ENCODE assay signal across 23 cellular contexts in genomic region chr22:48340727-48341709, GRCh38.
DNase-seq lines count a peak whose midpoint lies in the region; ATAC-seq and TF ChIP-seq lines count a peak whose summit lies in the region.
"Had no signal": no experiment of that assay in that cellular context is flagged by ENCODE, and none has a peak within 500 bp of the region (broad histone marks: within the 10 kb centered on the region; RNA-seq: fewer than 3 reads in every experiment).

No MANE protein-coding gene starts in this region.

- H3K9me3 Mint-ChIP-seq in stimulated activated naive CD8-positive, alpha-beta T cell treated with anti-CD3 and anti-CD28 coated beads, Interleukin-15, amount 100 ng/mL, for 72 hours: no peaks in the 10 kb centered on the region
- H3K9me3 Mint-ChIP-seq in glutamatergic neuron (ENCODE audit: unreplicated experiment) (peaks cover 21% of the 10 kb centered on the region), nephron progenitor cell (no peaks in the 10 kb centered on the region)
- H3K9me3 Mint-ChIP-seq: CD8-positive, alpha-beta memory T cell had no signal

- no peaks in the 10 kb centered on the region for H3K4me1 Mint-ChIP-seq in stimulated activated naive CD8-positive, alpha-beta T cell treated with anti-CD3 and anti-CD28 coated beads, Interleukin-15, amount 100 ng/mL, for 72 hours
- H3K4me1 Mint-ChIP-seq in glutamatergic neuron (ENCODE audit: low read depth, unreplicated experiment): peaks cover 6% of the 10 kb centered on the region
- H3K4me1 Mint-ChIP-seq in nephron progenitor cell: peaks cover 15% of the 10 kb centered on the region
- H3K4me1 Mint-ChIP-seq: activated CD4-positive, alpha-beta T cell treated with anti-CD3 and anti-CD28 coated beads for 36 hours; CD8-positive, alpha-beta memory T cell had no signal

- no peak for ATAC-seq in stimulated activated naive CD8-positive, alpha-beta T cell treated with anti-CD3 and anti-CD28 coated beads, Interleukin-15, amount 100 ng/mL, for 72 hours
- ATAC-seq in stimulated activated naive CD8-positive, alpha-beta T cell treated with anti-CD3 and anti-CD28 coated beads, Interleukin-15, Interleukin-2, amounts not matched to agents 100 U/mL and 50 U/mL, for 24 hours: no peak
- ATAC-seq in GM21576 (IDR thresholded peaks at IDR 0.05; ENCODE audit: unreplicated experiment) (no peak), HG02981 (IDR thresholded peaks at IDR 0.05; ENCODE audit: unreplicated experiment) (no peak)
- ATAC-seq: A549; activated CD4-positive, alpha-beta T cell treated with anti-CD3 and anti-CD28 coated beads for 36 hours; naive thymus-derived CD4-positive, alpha-beta T cell; Right ventricle myocardium inferior had no signal

- DNase-seq in stimulated activated naive CD8-positive, alpha-beta T cell treated with anti-CD3 and anti-CD28 coated beads, Interleukin-15, amount 100 ng/mL, for 72 hours: no peak
- no peak for DNase-seq in stimulated activated naive CD8-positive, alpha-beta T cell treated with anti-CD3 and anti-CD28 coated beads, Interleukin-15, Interleukin-2, amounts not matched to agents 100 U/mL and 50 U/mL, for 24 hours
- DNase-seq in glutamatergic neuron (no peak), nephron progenitor cell (no peak), DMS53 treated with DMSO at 0.1 percent for 48 hours (lab: John Stamatoyannopoulos, UW; ENCODE audit: unreplicated experiment) (no peak), NCI-H1436 (lab: John Stamatoyannopoulos, UW) (no peak)
- DNase-seq: activated CD4-positive, alpha-beta T cell treated with anti-CD3 and anti-CD28 coated beads for 36 hours; activated T-cell treated with anti-CD3 and anti-CD28 coated beads for 4 hours; AML-193; CD8-positive, alpha-beta memory T cell; effector CD4-positive, alpha-beta T cell; KG1; naive thymus-derived CD4-positive, alpha-beta T cell; NCI-H1105 treated with DMSO at 0.1 percent for 48 hours; NCI-H2029; NCI-H526; PC-9; stimulated activated naive CD4-positive, alpha-beta T cell treated with Interleukin-2 at 50 U/mL for 16 hours had no signal

- peak overlapping the region; percentile 27 to 56 for H3K27ac Mint-ChIP-seq in stimulated activated naive CD8-positive, alpha-beta T cell treated with anti-CD3 and anti-CD28 coated beads, Interleukin-15, amount 100 ng/mL, for 72 hours
- H3K27ac Mint-ChIP-seq in glutamatergic neuron (ENCODE audit: unreplicated experiment): peak overlapping the region; percentile 77
- H3K27ac Mint-ChIP-seq in nephron progenitor cell: no peak overlapping the region
- H3K27ac Mint-ChIP-seq: activated CD4-positive, alpha-beta T cell treated with anti-CD3 and anti-CD28 coated beads for 36 hours; CD8-positive, alpha-beta memory T cell; naive thymus-derived CD4-positive, alpha-beta T cell had no signal

- H3K36me3 Mint-ChIP-seq in glutamatergic neuron (ENCODE audit: unreplicated experiment): no peaks in the 10 kb centered on the region
- no peaks in the 10 kb centered on the region for H3K36me3 Mint-ChIP-seq in nephron progenitor cell (ENCODE audit: low read depth)
- H3K36me3 Mint-ChIP-seq: activated naive CD8-positive, alpha-beta T cell; CD8-positive, alpha-beta memory T cell; naive thymus-derived CD4-positive, alpha-beta T cell had no signal

- H3K4me3 Mint-ChIP-seq in stimulated activated naive CD8-positive, alpha-beta T cell treated with anti-CD3 and anti-CD28 coated beads, Interleukin-15, amount 100 ng/mL, for 72 hours: no peak overlapping the region
- H3K4me3 Mint-ChIP-seq in glutamatergic neuron (ENCODE audit: unreplicated experiment) (peak overlapping the region; percentile 71), nephron progenitor cell (peak overlapping the region; percentile 1)
- H3K4me3 Mint-ChIP-seq: activated CD4-positive, alpha-beta T cell treated with anti-CD3 and anti-CD28 coated beads for 36 hours; activated naive CD8-positive, alpha-beta T cell; CD8-positive, alpha-beta memory T cell; naive thymus-derived CD4-positive, alpha-beta T cell had no signal

- H3K27me3 Mint-ChIP-seq in stimulated activated naive CD8-positive, alpha-beta T cell treated with anti-CD3 and anti-CD28 coated beads, Interleukin-15, amount 100 ng/mL, for 72 hours: peaks cover 23% of the 10 kb centered on the region
- H3K27me3 Mint-ChIP-seq in glutamatergic neuron (ENCODE audit: unreplicated experiment) (peaks cover 20% of the 10 kb centered on the region), nephron progenitor cell (ENCODE audit: low read depth, poor library complexity) (peaks cover 29% of the 10 kb centered on the region)

- TF ChIP-seq CTCF in glutamatergic neuron (IDR thresholded peaks at IDR 0.05; ENCODE audit: partially characterized antibody, unreplicated experiment) (no peak), nephron progenitor cell (IDR thresholded peaks at IDR 0.05) (no peak)

Comparison
In these comparisons a context has a peak if more than half of its experiments do, and no peak if none do; other contexts are left out.
1. H3K4me3 Mint-ChIP-seq: peak in glutamatergic neuron (single experiment) and nephron progenitor cell (single experiment); none in stimulated activated naive CD8-positive, alpha-beta T cell treated with anti-CD3 and anti-CD28 coated beads, Interleukin-15, amount 100 ng/mL, for 72 hours (0 of 2).